Comparison of ENCODE assay signal across 16 cellular contexts in genomic region chr14:72692678-72693077, GRCh38.
DNase-seq lines count a peak whose midpoint lies in the region; ATAC-seq and TF ChIP-seq lines count a peak whose summit lies in the region.
"Had no signal": no experiment of that assay in that cellular context is flagged by ENCODE, and none has a peak within 500 bp of the region (broad histone marks: within the 10 kb centered on the region; RNA-seq: fewer than 3 reads in every experiment).

No MANE protein-coding gene starts in this region.

- H3K27ac ChIP-seq in left lung, result no peak overlapping the region
- H3K27ac ChIP-seq in naive thymus-derived CD4-positive, alpha-beta T cell (ENCODE audit: low read depth, low read length), result no peak overlapping the region
- H3K27ac ChIP-seq: skin epidermis, VCaP had no signal

- H3K27me3 ChIP-seq in left lung, result no peaks in the 10 kb centered on the region
- no peaks in the 10 kb centered on the region for H3K27me3 ChIP-seq in naive thymus-derived CD4-positive, alpha-beta T cell (ENCODE audit: control insufficient read depth in 2 of 2, insufficient read depth in 2 of 2, low read length in 2 of 2)

- no peak overlapping the region for H3K27ac Mint-ChIP-seq in naive thymus-derived CD4-positive, alpha-beta T cell
- no peak overlapping the region for H3K27ac Mint-ChIP-seq in mesothelial cell of epicardium
- H3K27ac Mint-ChIP-seq: CD14-positive monocyte had no signal

- TF ChIP-seq CTCF in choroid plexus epithelial cell (conservative IDR thresholded peaks at IDR 0.05; ENCODE audit: low read depth, low read length) (no peak), left lung (IDR thresholded peaks at IDR 0.05) (no peak), mesothelial cell of epicardium (IDR thresholded peaks at IDR 0.05; ENCODE audit: unreplicated experiment) (no peak)

- DNase-seq in ELF-1 (ENCODE audit: low read depth, low spot score), result peak; percentile 94
- DNase-seq in Kasumi-1 (lab: John Stamatoyannopoulos, UW), result peak; percentile 44 to 63
- peak; percentile 15 for DNase-seq in choroid plexus epithelial cell (ENCODE audit: low read depth)
- no peak for DNase-seq in left lung
- DNase-seq in naive thymus-derived CD4-positive, alpha-beta T cell, result no peak
- no peak for DNase-seq in mesothelial cell of epicardium (ENCODE audit: low spot score in 2 of 2, unreplicated experiment in 2 of 2)
- DNase-seq in central memory CD4-positive, alpha-beta T cell, result no peak
- DNase-seq: activated CD8-positive, alpha-beta memory T cell treated with anti-CD3 and anti-CD28 coated beads, Interleukin-2, amount 50 U/mL, for 48 hours; left colon; NCI-H2171; SHP77 had no signal

- H3K9me3 ChIP-seq in left lung, result no peaks in the 10 kb centered on the region
- H3K9me3 ChIP-seq in naive thymus-derived CD4-positive, alpha-beta T cell (ENCODE audit: control insufficient read depth in 2 of 3, low read length in 3 of 3), result no peaks in the 10 kb centered on the region

- H3K9me3 Mint-ChIP-seq in naive thymus-derived CD4-positive, alpha-beta T cell, result no peaks in the 10 kb centered on the region
- H3K9me3 Mint-ChIP-seq in mesothelial cell of epicardium, result no peaks in the 10 kb centered on the region
- H3K9me3 Mint-ChIP-seq: neural crest cell had no signal

- no peak overlapping the region for H3K4me3 Mint-ChIP-seq in naive thymus-derived CD4-positive, alpha-beta T cell
- no peak overlapping the region for H3K4me3 Mint-ChIP-seq in mesothelial cell of epicardium
- H3K4me3 Mint-ChIP-seq: neural crest cell had no signal

- H3K27me3 Mint-ChIP-seq in naive thymus-derived CD4-positive, alpha-beta T cell, result peaks cover 0 to 4% (median 0%) of the 10 kb centered on the region in 5 donors
- H3K27me3 Mint-ChIP-seq in mesothelial cell of epicardium (ENCODE audit: low read depth), result peaks cover 6% of the 10 kb centered on the region

- H3K4me3 ChIP-seq in choroid plexus epithelial cell (ENCODE audit: low read depth, low read length) (no peak overlapping the region), left lung (no peak overlapping the region)
- H3K4me3 ChIP-seq in naive thymus-derived CD4-positive, alpha-beta T cell (ENCODE audit: low read length), result no peak overlapping the region
- H3K4me3 ChIP-seq: skin epidermis had no signal

- intact Hi-C loops in left lung (cut with DNase I), result no loop called here
- intact Hi-C loops in naive thymus-derived CD4-positive, alpha-beta T cell (cut with micrococcal nuclease), result no loop called here

- ATAC-seq in left lung, result peak; percentile 89
- ATAC-seq in naive thymus-derived CD4-positive, alpha-beta T cell, result no peak
- no peak for ATAC-seq in GM21526 (IDR thresholded peaks at IDR 0.05; ENCODE audit: low FRiP score, unreplicated experiment)
- ATAC-seq: left colon had no signal

- no peaks in the 10 kb centered on the region for H3K36me3 ChIP-seq in left lung
- H3K36me3 ChIP-seq in naive thymus-derived CD4-positive, alpha-beta T cell (ENCODE audit: control insufficient read depth in 2 of 3, insufficient read depth in 3 of 3, low read length in 3 of 3), result no peaks in the 10 kb centered on the region

- H3K4me1 ChIP-seq in left lung, result no peaks in the 10 kb centered on the region
- no peaks in the 10 kb centered on the region for H3K4me1 ChIP-seq in naive thymus-derived CD4-positive, alpha-beta T cell (ENCODE audit: control insufficient read depth in 2 of 2, insufficient read depth in 2 of 2, low read length in 2 of 2)

- POLR2A ChIA-PET in naive thymus-derived CD4-positive, alpha-beta T cell (lab: Charles Lee), result no interaction called here

- CTCF ChIA-PET in naive thymus-derived CD4-positive, alpha-beta T cell (lab: Charles Lee), result no interaction called here

- H3K4me1 Mint-ChIP-seq in naive thymus-derived CD4-positive, alpha-beta T cell, result peaks cover 0 to 3% (median 0%) of the 10 kb centered on the region in 7 donors
- peaks cover 2% of the 10 kb centered on the region for H3K4me1 Mint-ChIP-seq in mesothelial cell of epicardium
- H3K4me1 Mint-ChIP-seq: CD14-positive monocyte had no signal

- peaks cover 0 to 23% (median 0%) of the 10 kb centered on the region in 5 donors for H3K36me3 Mint-ChIP-seq in naive thymus-derived CD4-positive, alpha-beta T cell
- H3K36me3 Mint-ChIP-seq in mesothelial cell of epicardium, result no peaks in the 10 kb centered on the region
- H3K36me3 Mint-ChIP-seq: CD14-positive monocyte had no signal

Comparison
In these comparisons a context has a peak if more than half of its experiments do, and no peak if none do; other contexts are left out.
1. DNase-seq: peak in ELF-1 (single experiment), Kasumi-1 (2 of 2) and choroid plexus epithelial cell (single experiment); none in left lung (0 of 2), naive thymus-derived CD4-positive, alpha-beta T cell (0 of 9), mesothelial cell of epicardium (0 of 2) and central memory CD4-positive, alpha-beta T cell (single experiment).